In the genomic region with DNA sequence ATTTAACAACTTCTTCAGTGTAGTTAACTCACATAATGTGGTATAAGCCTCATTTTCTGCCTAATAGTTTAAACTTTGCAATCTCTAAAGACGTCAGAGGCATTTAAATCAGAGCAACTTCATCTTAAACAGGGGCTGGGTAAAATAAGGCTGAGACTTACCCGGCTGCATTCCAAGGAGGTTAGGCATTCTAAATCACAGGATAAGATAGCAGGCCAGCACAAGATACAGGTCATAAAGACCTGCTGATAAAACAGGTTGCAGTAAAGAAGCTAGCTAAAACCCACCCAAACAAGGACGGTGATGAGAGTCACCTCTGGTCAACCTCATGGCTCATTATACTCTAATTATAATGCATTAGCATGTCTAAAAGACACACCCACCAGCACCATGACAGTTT, we compare ENCODE assay signal across 1 cellular context.
TF ChIP-seq lines count a peak whose summit lies in the region.

No MANE protein-coding gene starts in this region.

TF ChIP-seq in GM23338, 12 proteins besides CTCF, POLR2A, EP300 and RAD21 (continued from another document):
- TF ChIP-seq REST (IDR thresholded peaks at IDR 0.05; ENCODE audit: unreplicated experiment) (no peak), ZNF462 (CRISPR knock-in tag; IDR thresholded peaks at IDR 0.05) (no peak), ZNF331 (CRISPR knock-in tag; IDR thresholded peaks at IDR 0.05; ENCODE audit: low read depth) (no peak), CREB1 (CRISPR knock-in tag; IDR thresholded peaks at IDR 0.05; ENCODE audit: low read depth) (no peak), EZH2phosphoT487 (IDR thresholded peaks at IDR 0.05; ENCODE audit: unreplicated experiment) (no peak), ZNF114 (CRISPR knock-in tag; IDR thresholded peaks at IDR 0.05) (no peak), STAT1 (IDR thresholded peaks at IDR 0.05; ENCODE audit: unreplicated experiment) (no peak), JUNB (IDR thresholded peaks at IDR 0.05; ENCODE audit: unreplicated experiment) (no peak), EZH2 (IDR thresholded peaks at IDR 0.05; ENCODE audit: low read depth, unreplicated experiment) (no peak)
